Comparison of ENCODE assay signal across 17 cellular contexts in genomic region chr22:38292694-38293093, GRCh38. TPM values are rescaled to one million over a fixed set of nuclear protein-coding genes. Genes with fewer than 3 reads are reported as not detected.
DNase-seq lines count a peak whose midpoint lies in the region; ATAC-seq and TF ChIP-seq lines count a peak whose summit lies in the region.
"Had no signal": no experiment of that assay in that cellular context is flagged by ENCODE, and none has a peak within 500 bp of the region (broad histone marks: within the 10 kb centered on the region; RNA-seq: fewer than 3 reads in every experiment).

No MANE protein-coding gene starts in this region.

- H3K36me3 Mint-ChIP-seq in T-helper 2 cell treated with Interferon-gamma antibody and Interleukin-4, amounts not matched to agents 5 μg/mL and 100 μg/mL, for 36 hours (ENCODE audit: low read depth), result peaks cover 6% of the 10 kb centered on the region

- peak overlapping the region in 2 of 5 donors; percentile 42 to 52 for H3K9ac ChIP-seq in subcutaneous abdominal adipose tissue (ENCODE audit: low read length in 5 of 5)

- no peak overlapping the region for H3K4me3 ChIP-seq in lower lobe of right lung
- no peak overlapping the region for H3K4me3 ChIP-seq in subcutaneous abdominal adipose tissue (ENCODE audit: low read depth in 1 of 5, low read length in 5 of 5)
- H3K4me3 ChIP-seq: left lung had no signal

- H3K27ac Mint-ChIP-seq in T-helper 2 cell treated with Interferon-gamma antibody and Interleukin-4, amounts not matched to agents 5 μg/mL and 100 μg/mL, for 36 hours, result no peak overlapping the region
- H3K27ac Mint-ChIP-seq: activated CD4-positive, alpha-beta T cell treated with anti-CD3 and anti-CD28 coated beads, Interleukin-2, amount 10 ng/mL, durations not matched to agents 24 days and 14 days; activated T-helper 2 cell treated with anti-CD3 and anti-CD28 coated beads, Interferon-gamma antibody, Interleukin-2, Interleukin-4, amounts not matched to agents 10 μg/mL and 5 μg/mL and 100 μg/mL, durations not matched to agents 14 hours and 24 hours and 36 hours; T-helper 17 cell had no signal

- H3K9me3 ChIP-seq in lower lobe of right lung (no peaks in the 10 kb centered on the region), subcutaneous abdominal adipose tissue (ENCODE audit: control insufficient read depth in 5 of 5, low read length in 5 of 5) (no peaks in the 10 kb centered on the region)
- H3K9me3 ChIP-seq: BE2C, left lung had no signal

- H3K27me3 Mint-ChIP-seq in T-helper 2 cell treated with Interferon-gamma antibody and Interleukin-4, amounts not matched to agents 5 μg/mL and 100 μg/mL, for 36 hours (ENCODE audit: low read depth), result no peaks in the 10 kb centered on the region
- H3K27me3 Mint-ChIP-seq: activated CD4-positive, alpha-beta T cell treated with anti-CD3 and anti-CD28 coated beads, Interleukin-2, amount 10 ng/mL, durations not matched to agents 24 days and 14 days; T-helper 17 cell had no signal

- peak; percentile 26 for DNase-seq in MV-4-11 (lab: John Stamatoyannopoulos, UW)
- no peak for DNase-seq in caudate nucleus (lab: John Stamatoyannopoulos, UW)
- DNase-seq in lower lobe of right lung, result no peak
- DNase-seq in GM03348 (ENCODE audit: low spot score), result no peak
- DNase-seq in NCI-H1105 treated with DMSO at 0.1 percent for 48 hours (lab: John Stamatoyannopoulos, UW), result no peak
- no peak for DNase-seq in SW 1271 (lab: John Stamatoyannopoulos, UW)
- no peak for DNase-seq in T-helper 2 cell treated with Interferon-gamma antibody and Interleukin-4, amounts not matched to agents 5 μg/mL and 100 μg/mL, for 36 hours (ENCODE audit: low spot score)
- DNase-seq: activated CD4-positive, alpha-beta T cell treated with anti-CD3 and anti-CD28 coated beads, Interleukin-2, amount 10 ng/mL, durations not matched to agents 24 days and 14 days; BE2C; DMS79; endodermal cell; left lung; NCI-H1092; NCI-H345; T-helper 17 cell had no signal

- intact Hi-C loops in lower lobe of right lung (cut with DNase I), result no loop called here

- H3K4me1 ChIP-seq in lower lobe of right lung, result peaks cover 4% of the 10 kb centered on the region
- H3K4me1 ChIP-seq in subcutaneous abdominal adipose tissue (ENCODE audit: control insufficient read depth in 5 of 5, insufficient read depth in 5 of 5, low read length in 5 of 5), result peaks cover 14 to 55% (median 42%) of the 10 kb centered on the region in 5 donors
- H3K4me1 ChIP-seq: BE2C had no signal

- no peak for TF ChIP-seq CTCF in lower lobe of right lung (IDR thresholded peaks at IDR 0.05)

- no peak for ATAC-seq in lower lobe of right lung
- ATAC-seq: left lung, T-helper 17 cell had no signal

- H3K9me3 Mint-ChIP-seq in T-helper 2 cell treated with Interferon-gamma antibody and Interleukin-4, amounts not matched to agents 5 μg/mL and 100 μg/mL, for 36 hours, result no peaks in the 10 kb centered on the region
- H3K9me3 Mint-ChIP-seq: activated CD4-positive, alpha-beta T cell treated with anti-CD3 and anti-CD28 coated beads, Interleukin-2, amount 10 ng/mL, durations not matched to agents 24 days and 14 days; activated T-helper 2 cell treated with anti-CD3 and anti-CD28 coated beads, Interferon-gamma antibody, Interleukin-2, Interleukin-4, amounts not matched to agents 10 μg/mL and 5 μg/mL and 100 μg/mL, durations not matched to agents 14 hours and 24 hours and 36 hours; endodermal cell had no signal

- H3K27me3 ChIP-seq in lower lobe of right lung (ENCODE audit: low read depth), result no peaks in the 10 kb centered on the region
- no peaks in the 10 kb centered on the region for H3K27me3 ChIP-seq in subcutaneous abdominal adipose tissue (ENCODE audit: control insufficient read depth in 5 of 5, insufficient read depth in 4 of 5, low read length in 5 of 5)
- H3K27me3 ChIP-seq: BE2C, left lung had no signal

- no peak overlapping the region for H3K4me3 Mint-ChIP-seq in T-helper 2 cell treated with Interferon-gamma antibody and Interleukin-4, amounts not matched to agents 5 μg/mL and 100 μg/mL, for 36 hours
- H3K4me3 Mint-ChIP-seq: activated CD4-positive, alpha-beta T cell treated with anti-CD3 and anti-CD28 coated beads, Interleukin-2, amount 10 ng/mL, durations not matched to agents 24 days and 14 days; endodermal cell; T-helper 17 cell had no signal

- peak overlapping the region; percentile 52 for H3K27ac ChIP-seq in caudate nucleus (ENCODE audit: low read depth, low read length)
- peak overlapping the region; percentile 24 for H3K27ac ChIP-seq in lower lobe of right lung
- H3K27ac ChIP-seq in subcutaneous abdominal adipose tissue (ENCODE audit: low read depth, low read length), result peak overlapping the region; percentile 50

- H3K36me3 ChIP-seq in lower lobe of right lung, result peaks cover 87% of the 10 kb centered on the region
- H3K36me3 ChIP-seq in subcutaneous abdominal adipose tissue (ENCODE audit: control insufficient read depth in 5 of 5, insufficient read depth in 5 of 5, low read length in 5 of 5), result peaks cover 0 to 71% (median 64%) of the 10 kb centered on the region in 5 donors

- H3K4me1 Mint-ChIP-seq in T-helper 2 cell treated with Interferon-gamma antibody and Interleukin-4, amounts not matched to agents 5 μg/mL and 100 μg/mL, for 36 hours (ENCODE audit: low read depth), result no peaks in the 10 kb centered on the region
- H3K4me1 Mint-ChIP-seq: activated CD4-positive, alpha-beta T cell treated with anti-CD3 and anti-CD28 coated beads, Interleukin-2, amount 10 ng/mL, durations not matched to agents 24 days and 14 days; endodermal cell had no signal

RNA-seq across cellular contexts. Expression of gene TMEM184B, which starts 19.9 kb away (rescaled TPM):
- 77.7 TPM for total RNA-seq in lower lobe of right lung

RNA-seq across cellular contexts. Expression of gene CSNK1E, which starts 24.5 kb away (rescaled TPM):
- 126 TPM for total RNA-seq in lower lobe of right lung
